1 cellular context compared by ENCODE assay signal in the genomic region with DNA sequence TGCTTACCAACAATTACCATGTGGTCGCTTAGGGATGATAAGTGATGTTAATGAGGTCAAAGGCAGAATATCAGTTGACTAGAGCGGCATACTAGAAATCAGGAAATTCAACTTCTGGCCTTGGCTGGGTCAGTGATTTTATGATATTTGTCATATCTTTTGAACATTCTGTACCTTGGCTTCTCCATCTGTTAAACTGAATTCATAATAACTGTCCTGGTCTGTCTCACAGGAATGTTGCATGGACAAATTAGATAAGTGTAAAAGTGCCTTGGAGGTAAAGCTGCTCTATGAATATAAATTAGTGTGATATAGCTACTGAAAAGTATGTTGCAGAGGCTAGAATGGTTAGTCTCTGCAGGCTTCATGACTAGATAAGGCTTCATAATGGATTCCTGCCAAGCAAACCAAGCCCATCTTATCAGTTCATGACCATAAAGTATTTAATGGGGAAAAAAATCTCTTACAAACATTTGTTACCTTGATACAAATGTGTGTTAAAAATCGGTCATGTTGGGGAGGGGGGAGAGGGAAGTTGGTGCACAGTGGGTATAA.
A peak's percentile ranks its signal among the peaks of the same experiment; 100 is the strongest.
TF ChIP-seq lines count a peak whose summit lies in the region.

No MANE protein-coding gene starts in this region.

TF ChIP-seq in SK-N-SH, 30 proteins besides CTCF, POLR2A, EP300 and RAD21 (continued from another document):
- TF ChIP-seq POLR2AphosphoS5 (IDR thresholded peaks at IDR 0.05; ENCODE audit: low read depth, low read length) (peak; percentile 60; the same call in 1 of the 2 replicates), NRF1 (IDR thresholded peaks at IDR 0.05; ENCODE audit: low read depth, low read length) (no peak), RFX5 (IDR thresholded peaks at IDR 0.05; ENCODE audit: low read length) (no peak; the same call in 1 of the 2 replicates), JUND (IDR thresholded peaks at IDR 0.05) (no peak), FOXM1 (IDR thresholded peaks at IDR 0.05; ENCODE audit: low read depth) (no peak), SMC3 (IDR thresholded peaks at IDR 0.05; ENCODE audit: low read depth, low read length) (no peak), MEF2A (IDR thresholded peaks at IDR 0.05; ENCODE audit: borderline replicate concordance, low read depth) (no peak), TAF1 (IDR thresholded peaks at IDR 0.05; ENCODE audit: borderline replicate concordance, low read depth, low read length) (no peak), TCF12 (IDR thresholded peaks at IDR 0.05) (peak; percentile 77), TEAD4 (IDR thresholded peaks at IDR 0.05; ENCODE audit: borderline replicate concordance, insufficient read depth) (peak; percentile 70; the same call in 1 of the 2 replicates), RCOR1 (IDR thresholded peaks at IDR 0.05; ENCODE audit: low read length) (peak; percentile 96), RXRA (IDR thresholded peaks at IDR 0.05; ENCODE audit: borderline replicate concordance, low read depth) (no peak), EZH2phosphoT487 (IDR thresholded peaks at IDR 0.05; ENCODE audit: borderline replicate concordance, low read depth) (no peak), CHD2 (IDR thresholded peaks at IDR 0.05; ENCODE audit: low read length, partially characterized antibody) (no peak), ELF1 (IDR thresholded peaks at IDR 0.05) (no peak), SIN3A (IDR thresholded peaks at IDR 0.05; ENCODE audit: borderline replicate concordance, low read depth, low read length) (no peak), MXI1 (IDR thresholded peaks at IDR 0.05; ENCODE audit: low read depth, low read length) (no peak), FOXJ3 (CRISPR knock-in tag; IDR thresholded peaks at IDR 0.05) (peak; percentile 98), FOSL2 (IDR thresholded peaks at IDR 0.05; ENCODE audit: borderline replicate concordance, low read depth) (no peak), GABPA (IDR thresholded peaks at IDR 0.05; ENCODE audit: low read depth) (no peak), NFIC (IDR thresholded peaks at IDR 0.05; ENCODE audit: borderline replicate concordance) (peak; percentile 25; the same call in 1 of the 2 replicates), YY1 (IDR thresholded peaks at IDR 0.05; ENCODE audit: low read depth) (no peak)
- TF ChIP-seq, protein P1, sequence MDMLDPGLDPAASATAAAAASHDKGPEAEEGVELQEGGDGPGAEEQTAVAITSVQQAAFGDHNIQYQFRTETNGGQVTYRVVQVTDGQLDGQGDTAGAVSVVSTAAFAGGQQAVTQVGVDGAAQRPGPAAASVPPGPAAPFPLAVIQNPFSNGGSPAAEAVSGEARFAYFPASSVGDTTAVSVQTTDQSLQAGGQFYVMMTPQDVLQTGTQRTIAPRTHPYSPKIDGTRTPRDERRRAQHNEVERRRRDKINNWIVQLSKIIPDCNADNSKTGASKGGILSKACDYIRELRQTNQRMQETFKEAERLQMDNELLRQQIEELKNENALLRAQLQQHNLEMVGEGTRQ (IDR thresholded peaks at IDR 0.05; ENCODE audit: borderline replicate concordance, low read depth, low read length), result no peak
- TF ChIP-seq, protein P2, sequence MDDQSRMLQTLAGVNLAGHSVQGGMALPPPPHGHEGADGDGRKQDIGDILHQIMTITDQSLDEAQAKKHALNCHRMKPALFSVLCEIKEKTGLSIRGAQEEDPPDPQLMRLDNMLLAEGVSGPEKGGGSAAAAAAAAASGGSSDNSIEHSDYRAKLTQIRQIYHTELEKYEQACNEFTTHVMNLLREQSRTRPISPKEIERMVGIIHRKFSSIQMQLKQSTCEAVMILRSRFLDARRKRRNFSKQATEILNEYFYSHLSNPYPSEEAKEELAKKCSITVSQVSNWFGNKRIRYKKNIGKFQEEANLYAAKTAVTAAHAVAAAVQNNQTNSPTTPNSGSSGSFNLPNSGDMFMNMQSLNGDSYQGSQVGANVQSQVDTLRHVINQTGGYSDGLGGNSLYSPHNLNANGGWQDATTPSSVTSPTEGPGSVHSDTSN (IDR thresholded peaks at IDR 0.05), result peak; percentile 27; the same call in 1 of the 2 replicates
- TF ChIP-seq, protein P3, sequence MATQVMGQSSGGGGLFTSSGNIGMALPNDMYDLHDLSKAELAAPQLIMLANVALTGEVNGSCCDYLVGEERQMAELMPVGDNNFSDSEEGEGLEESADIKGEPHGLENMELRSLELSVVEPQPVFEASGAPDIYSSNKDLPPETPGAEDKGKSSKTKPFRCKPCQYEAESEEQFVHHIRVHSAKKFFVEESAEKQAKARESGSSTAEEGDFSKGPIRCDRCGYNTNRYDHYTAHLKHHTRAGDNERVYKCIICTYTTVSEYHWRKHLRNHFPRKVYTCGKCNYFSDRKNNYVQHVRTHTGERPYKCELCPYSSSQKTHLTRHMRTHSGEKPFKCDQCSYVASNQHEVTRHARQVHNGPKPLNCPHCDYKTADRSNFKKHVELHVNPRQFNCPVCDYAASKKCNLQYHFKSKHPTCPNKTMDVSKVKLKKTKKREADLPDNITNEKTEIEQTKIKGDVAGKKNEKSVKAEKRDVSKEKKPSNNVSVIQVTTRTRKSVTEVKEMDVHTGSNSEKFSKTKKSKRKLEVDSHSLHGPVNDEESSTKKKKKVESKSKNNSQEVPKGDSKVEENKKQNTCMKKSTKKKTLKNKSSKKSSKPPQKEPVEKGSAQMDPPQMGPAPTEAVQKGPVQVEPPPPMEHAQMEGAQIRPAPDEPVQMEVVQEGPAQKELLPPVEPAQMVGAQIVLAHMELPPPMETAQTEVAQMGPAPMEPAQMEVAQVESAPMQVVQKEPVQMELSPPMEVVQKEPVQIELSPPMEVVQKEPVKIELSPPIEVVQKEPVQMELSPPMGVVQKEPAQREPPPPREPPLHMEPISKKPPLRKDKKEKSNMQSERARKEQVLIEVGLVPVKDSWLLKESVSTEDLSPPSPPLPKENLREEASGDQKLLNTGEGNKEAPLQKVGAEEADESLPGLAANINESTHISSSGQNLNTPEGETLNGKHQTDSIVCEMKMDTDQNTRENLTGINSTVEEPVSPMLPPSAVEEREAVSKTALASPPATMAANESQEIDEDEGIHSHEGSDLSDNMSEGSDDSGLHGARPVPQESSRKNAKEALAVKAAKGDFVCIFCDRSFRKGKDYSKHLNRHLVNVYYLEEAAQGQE (IDR thresholded peaks at IDR 0.05; ENCODE audit: low read depth, low read length), result no peak
- TF ChIP-seq, protein P4, sequence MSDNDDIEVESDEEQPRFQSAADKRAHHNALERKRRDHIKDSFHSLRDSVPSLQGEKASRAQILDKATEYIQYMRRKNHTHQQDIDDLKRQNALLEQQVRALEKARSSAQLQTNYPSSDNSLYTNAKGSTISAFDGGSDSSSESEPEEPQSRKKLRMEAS (IDR thresholded peaks at IDR 0.05; ENCODE audit: low read depth), result no peak
- TF ChIP-seq, protein P5, sequence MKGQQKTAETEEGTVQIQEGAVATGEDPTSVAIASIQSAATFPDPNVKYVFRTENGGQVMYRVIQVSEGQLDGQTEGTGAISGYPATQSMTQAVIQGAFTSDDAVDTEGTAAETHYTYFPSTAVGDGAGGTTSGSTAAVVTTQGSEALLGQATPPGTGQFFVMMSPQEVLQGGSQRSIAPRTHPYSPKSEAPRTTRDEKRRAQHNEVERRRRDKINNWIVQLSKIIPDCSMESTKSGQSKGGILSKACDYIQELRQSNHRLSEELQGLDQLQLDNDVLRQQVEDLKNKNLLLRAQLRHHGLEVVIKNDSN (IDR thresholded peaks at IDR 0.05; ENCODE audit: borderline replicate concordance, low read depth), result no peak
- TF ChIP-seq, protein P6, sequence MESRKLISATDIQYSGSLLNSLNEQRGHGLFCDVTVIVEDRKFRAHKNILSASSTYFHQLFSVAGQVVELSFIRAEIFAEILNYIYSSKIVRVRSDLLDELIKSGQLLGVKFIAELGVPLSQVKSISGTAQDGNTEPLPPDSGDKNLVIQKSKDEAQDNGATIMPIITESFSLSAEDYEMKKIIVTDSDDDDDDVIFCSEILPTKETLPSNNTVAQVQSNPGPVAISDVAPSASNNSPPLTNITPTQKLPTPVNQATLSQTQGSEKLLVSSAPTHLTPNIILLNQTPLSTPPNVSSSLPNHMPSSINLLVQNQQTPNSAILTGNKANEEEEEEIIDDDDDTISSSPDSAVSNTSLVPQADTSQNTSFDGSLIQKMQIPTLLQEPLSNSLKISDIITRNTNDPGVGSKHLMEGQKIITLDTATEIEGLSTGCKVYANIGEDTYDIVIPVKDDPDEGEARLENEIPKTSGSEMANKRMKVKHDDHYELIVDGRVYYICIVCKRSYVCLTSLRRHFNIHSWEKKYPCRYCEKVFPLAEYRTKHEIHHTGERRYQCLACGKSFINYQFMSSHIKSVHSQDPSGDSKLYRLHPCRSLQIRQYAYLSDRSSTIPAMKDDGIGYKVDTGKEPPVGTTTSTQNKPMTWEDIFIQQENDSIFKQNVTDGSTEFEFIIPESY (IDR thresholded peaks at IDR 0.05; ENCODE audit: borderline replicate concordance, low read depth), result no peak
